Comparison of ENCODE assay signal across 1 cellular context in genomic region chr17:12927541-12928425, GRCh38.
TF ChIP-seq lines count a peak whose summit lies in the region.

No MANE protein-coding gene starts in this region.

TF ChIP-seq in GM23338, 12 proteins besides CTCF, POLR2A, EP300 and RAD21:
- TF ChIP-seq ZNF462 (CRISPR knock-in tag; IDR thresholded peaks at IDR 0.05) = no peak
- no peak for TF ChIP-seq EZH2phosphoT487 (IDR thresholded peaks at IDR 0.05; ENCODE audit: unreplicated experiment)
- no peak for TF ChIP-seq CREB1 (CRISPR knock-in tag; IDR thresholded peaks at IDR 0.05; ENCODE audit: low read depth)
- no peak for TF ChIP-seq NANOG (IDR thresholded peaks at IDR 0.05; ENCODE audit: borderline replicate concordance)
- no peak for TF ChIP-seq ETS1 (IDR thresholded peaks at IDR 0.05)
- no peak for TF ChIP-seq POLR2AphosphoS5 (IDR thresholded peaks at IDR 0.05; ENCODE audit: low read depth)
